Comparison of ENCODE assay signal across 9 cellular contexts in genomic region chr12:107917912-107918800, GRCh38.
A peak's percentile ranks its signal among the peaks of the same experiment; 100 is the strongest.
DNase-seq lines count a peak whose midpoint lies in the region; ATAC-seq and TF ChIP-seq lines count a peak whose summit lies in the region.
"Had no signal": no experiment of that assay in that cellular context is flagged by ENCODE, and none has a peak within 500 bp of the region (broad histone marks: within the 10 kb centered on the region; RNA-seq: fewer than 3 reads in every experiment).

No MANE protein-coding gene starts in this region.

- H3K9me3 Mint-ChIP-seq in glutamatergic neuron (ENCODE audit: unreplicated experiment), result no peaks in the 10 kb centered on the region

- H3K4me3 Mint-ChIP-seq in glutamatergic neuron (ENCODE audit: unreplicated experiment), result no peak overlapping the region

- no peaks in the 10 kb centered on the region for H3K36me3 Mint-ChIP-seq in glutamatergic neuron (ENCODE audit: unreplicated experiment)

- intact Hi-C loops in thyroid gland (cut with DNase I), result no loop called here

- no peak overlapping the region for H3K27ac Mint-ChIP-seq in glutamatergic neuron (ENCODE audit: unreplicated experiment)

- no peaks in the 10 kb centered on the region for H3K4me1 Mint-ChIP-seq in glutamatergic neuron (ENCODE audit: low read depth, unreplicated experiment)

- H3K4me1 ChIP-seq in thyroid gland, result no peaks in the 10 kb centered on the region

- H3K27me3 ChIP-seq in thyroid gland, result peaks cover 3% of the 10 kb centered on the region

- TF ChIP-seq POLR2A in thyroid gland (IDR thresholded peaks at IDR 0.05), result no peak

- peaks cover 6% of the 10 kb centered on the region for H3K27me3 Mint-ChIP-seq in glutamatergic neuron (ENCODE audit: unreplicated experiment)

- no peaks in the 10 kb centered on the region for H3K36me3 ChIP-seq in thyroid gland

- ATAC-seq in GM19452 (IDR thresholded peaks at IDR 0.05; ENCODE audit: unreplicated experiment), result no peak

- DNase-seq in DMS114 treated with DMSO at 0.1 percent for 48 hours (lab: John Stamatoyannopoulos, UW; ENCODE audit: unreplicated experiment) (peak; percentile 47), HT-29 (ENCODE audit: low spot score) (peak; percentile 62), RPMI8226 (peak; percentile 33), glutamatergic neuron (no peak), thyroid gland (peak; percentile 19 to 26), OCI-M2 (lab: John Stamatoyannopoulos, UW; ENCODE audit: unreplicated experiment) (no peak)
- DNase-seq in activated effector memory CD4-positive, alpha-beta T cell treated with anti-CD3 and anti-CD28 coated beads, Interleukin-2, amount 50 U/mL, for 16 hours, result no peak

- 21 to 25% methylated on average over 7 to 8 of the region's 8 CpGs for WGBS in thyroid gland, 2 donors

- H3K4me3 ChIP-seq in thyroid gland (replicated peaks in 1 of 3), result no peak overlapping the region

- no peaks in the 10 kb centered on the region for H3K9me3 ChIP-seq in thyroid gland

- peak; percentile 57 for TF ChIP-seq CTCF in glutamatergic neuron (IDR thresholded peaks at IDR 0.05; ENCODE audit: partially characterized antibody, unreplicated experiment)
- TF ChIP-seq CTCF in thyroid gland (IDR thresholded peaks at IDR 0.05), result peak in 5 of 6 experiments; percentile 42 to 77 (median 58)

- no peak overlapping the region for H3K27ac ChIP-seq in thyroid gland
- H3K27ac ChIP-seq: epithelial cell of prostate had no signal

Comparison
In these comparisons a context has a peak if more than half of its experiments do, and no peak if none do; other contexts are left out.
1. DNase-seq: peak in DMS114 treated with DMSO at 0.1 percent for 48 hours (single experiment), HT-29 (single experiment), RPMI8226 (single experiment) and thyroid gland (2 of 2); none in glutamatergic neuron (single experiment), activated effector memory CD4-positive, alpha-beta T cell treated with anti-CD3 and anti-CD28 coated beads, Interleukin-2, amount 50 U/mL, for 16 hours (single experiment) and OCI-M2 (single experiment).